Comparison of ENCODE assay signal across 25 cellular contexts in the genomic region with DNA sequence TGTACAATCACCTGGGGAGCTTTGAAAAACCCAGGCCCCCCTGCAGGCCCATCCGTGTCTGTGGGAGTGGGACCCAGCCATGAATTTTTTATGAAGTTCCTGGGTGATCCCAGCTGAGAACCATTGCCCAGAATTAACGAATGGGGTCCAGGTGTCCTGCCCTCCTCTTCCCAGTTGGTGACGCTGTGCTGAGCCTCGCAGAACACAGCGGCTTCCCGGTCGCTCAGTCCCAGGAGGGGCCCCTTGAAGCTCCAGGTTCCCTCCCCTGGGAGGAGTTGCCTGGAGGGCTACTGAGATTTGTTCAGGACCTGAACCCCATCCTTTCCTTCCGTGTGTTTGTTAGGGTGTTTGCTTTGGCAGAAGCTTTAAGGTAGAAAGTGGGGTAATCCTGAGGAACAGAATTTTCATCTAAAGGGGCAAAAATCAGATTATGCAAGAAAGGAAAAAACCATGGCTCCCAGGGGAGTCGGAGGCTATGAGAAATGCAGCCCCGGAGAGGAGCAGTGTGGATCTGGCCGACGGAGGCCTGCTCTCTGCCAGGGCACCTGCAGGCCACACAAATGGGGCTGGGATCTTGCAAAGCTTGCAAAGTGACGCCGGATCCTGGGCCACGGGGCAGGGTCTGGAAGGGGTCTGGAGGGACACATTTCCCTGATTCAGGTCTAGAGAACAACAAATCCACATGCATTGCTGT.
DNase-seq lines count a peak whose midpoint lies in the region; ATAC-seq and TF ChIP-seq lines count a peak whose summit lies in the region.
"Had no signal": no experiment of that assay in that cellular context is flagged by ENCODE, and none has a peak within 500 bp of the region (broad histone marks: within the 10 kb centered on the region; RNA-seq: fewer than 3 reads in every experiment).

No MANE protein-coding gene starts in this region.

- no peak overlapping the region for H3K23ac ChIP-seq in neuronal stem cell (ENCODE audit: low read depth, low read length, poor library complexity)

- H3K4me1 Mint-ChIP-seq in WTC11 (peaks cover 25% of the 10 kb centered on the region), glutamatergic neuron (ENCODE audit: low read depth, unreplicated experiment) (peaks cover 37% of the 10 kb centered on the region)

- H3K4me3 Mint-ChIP-seq in WTC11 (no peak overlapping the region), glutamatergic neuron (ENCODE audit: unreplicated experiment) (peak overlapping the region; percentile 34)
- H3K4me3 Mint-ChIP-seq: CD4-positive, alpha-beta T cell had no signal

- peak overlapping the region; percentile 76 for H2BK5ac ChIP-seq in neuronal stem cell (ENCODE audit: low read length)

- H2AFZ ChIP-seq in neuronal stem cell (ENCODE audit: low read length): no peak overlapping the region
- H2AFZ ChIP-seq: GM23248, PC-9 had no signal

- H3K36me3 ChIP-seq in neuronal stem cell (replicated peaks in 1 of 2; ENCODE audit: control insufficient read depth in 2 of 2, insufficient read depth in 2 of 2, low read length in 2 of 2): no peaks in the 10 kb centered on the region
- H3K36me3 ChIP-seq: BLaER1 had no signal

- no peak overlapping the region for H4K91ac ChIP-seq in neuronal stem cell (ENCODE audit: low read depth, low read length, poor library complexity)

- no peaks in the 10 kb centered on the region for H3K79me1 ChIP-seq in neuronal stem cell (ENCODE audit: low read depth, low read length)

- H3K36me3 Mint-ChIP-seq in WTC11 (no peaks in the 10 kb centered on the region), glutamatergic neuron (ENCODE audit: unreplicated experiment) (peaks cover 5% of the 10 kb centered on the region)
- no peaks in the 10 kb centered on the region for H3K36me3 Mint-ChIP-seq in activated naive CD4-positive, alpha-beta T cell treated with anti-CD3 and anti-CD28 coated beads, Interleukin-2, amount 50 U/mL, for 72 hours

- no peak overlapping the region for H3K9ac ChIP-seq in neuronal stem cell (ENCODE audit: low read depth, low read length, poor library complexity)
- H3K9ac ChIP-seq: BLaER1, GM23248 had no signal

- POLR2A ChIA-PET in WTC11 (lab: Charles Lee): no interaction called here

- DNase-seq in WTC11 (ENCODE audit: low spot score): peak; percentile 60
- no peak for DNase-seq in glutamatergic neuron
- no peak for DNase-seq in neuronal stem cell (ENCODE audit: low spot score)
- no peak for DNase-seq in activated naive CD4-positive, alpha-beta T cell treated with anti-CD3 and anti-CD28 coated beads, Interleukin-2, amount 50 U/mL, for 72 hours (ENCODE audit: low spot score in 2 of 2)
- DNase-seq in NCI-H187 (lab: John Stamatoyannopoulos, UW): no peak
- DNase-seq in activated CD4-positive, CD25-positive, alpha-beta regulatory T cell (lab: John Stamatoyannopoulos, UW): no peak
- DNase-seq: Caco-2; CD4-positive, alpha-beta T cell; DMS 273 treated with DMSO at 0.1 percent for 48 hours; DMS79 treated with DMSO at 0.1 percent for 48 hours; GM23248; KBM-7; MM.1S; NCI-H1048; NCI-H1417 treated with DMSO at 0.1 percent for 48 hours; NCI-H187 treated with DMSO at 0.1 percent for 48 hours; NCI-H510A treated with DMSO at 0.1 percent for 48 hours; NCI-H748 treated with DMSO at 0.1 percent for 48 hours; PC-9; RPMI8226; SHP77 had no signal

- peaks cover 3 to 6% of the 10 kb centered on the region in 2 donors for H3K4me1 ChIP-seq in neuronal stem cell (ENCODE audit: control insufficient read depth in 2 of 2, insufficient read depth in 1 of 2, low read depth in 1 of 2, low read length in 2 of 2)
- H3K4me1 ChIP-seq: BLaER1, Caco-2 had no signal

- no peak overlapping the region for H3K14ac ChIP-seq in neuronal stem cell (ENCODE audit: low read length)

- H3K9me3 Mint-ChIP-seq in WTC11 (no peaks in the 10 kb centered on the region), glutamatergic neuron (ENCODE audit: unreplicated experiment) (peaks cover 11% of the 10 kb centered on the region)
- no peaks in the 10 kb centered on the region for H3K9me3 Mint-ChIP-seq in activated naive CD4-positive, alpha-beta T cell treated with anti-CD3 and anti-CD28 coated beads, Interleukin-2, amount 50 U/mL, for 72 hours
- H3K9me3 Mint-ChIP-seq: CD4-positive, alpha-beta T cell had no signal

- peaks cover 0 to 36% (median 0%) of the 10 kb centered on the region in 3 experiments for H3K27me3 ChIP-seq in neuronal stem cell (ENCODE audit: control insufficient read depth in 3 of 3, insufficient read depth in 3 of 3, low read depth in 1 of 3, low read length in 3 of 3)
- H3K27me3 ChIP-seq: BLaER1 had no signal

- no peaks in the 10 kb centered on the region for H3K9me3 ChIP-seq in neuronal stem cell (replicated peaks in 1 of 2; ENCODE audit: control insufficient read depth in 2 of 2, insufficient read depth in 1 of 2, low read depth in 1 of 2, low read length in 2 of 2)
- H3K9me3 ChIP-seq: BLaER1, Caco-2 had no signal

- H2BK12ac ChIP-seq in neuronal stem cell (ENCODE audit: low read length): no peak overlapping the region

- no peak overlapping the region for H2BK15ac ChIP-seq in neuronal stem cell (ENCODE audit: low read length)

- H3K4me3 ChIP-seq in neuronal stem cell (ENCODE audit: low read length in 2 of 2): no peak overlapping the region
- H3K4me3 ChIP-seq: BLaER1, GM23248, PC-9 had no signal

- H3K27ac Mint-ChIP-seq in WTC11: no peak overlapping the region
- peak overlapping the region; percentile 28 for H3K27ac Mint-ChIP-seq in glutamatergic neuron (ENCODE audit: unreplicated experiment)
- no peak overlapping the region for H3K27ac Mint-ChIP-seq in activated naive CD4-positive, alpha-beta T cell treated with anti-CD3 and anti-CD28 coated beads, Interleukin-2, amount 50 U/mL, for 72 hours
- H3K27ac Mint-ChIP-seq: CD4-positive, alpha-beta T cell had no signal

- TF ChIP-seq CTCF in GM12872 (IDR thresholded peaks at IDR 0.05; ENCODE audit: insufficient read depth, low read depth, low read length): peak; percentile 24; the same call in 2 of the 3 replicates
- 0 out of 2 replicates have a peak, but pooled peaks have one; percentile 11 for TF ChIP-seq CTCF in WTC11 (IDR thresholded peaks at IDR 0.05)
- no peak for TF ChIP-seq CTCF in glutamatergic neuron (IDR thresholded peaks at IDR 0.05; ENCODE audit: partially characterized antibody, unreplicated experiment)

- no peak overlapping the region for H3K4me2 ChIP-seq in neuronal stem cell (ENCODE audit: insufficient read depth, low read length, poor library complexity, severe bottlenecking)
- H3K4me2 ChIP-seq: BLaER1, PC-9 had no signal

- H3K27me3 Mint-ChIP-seq in WTC11 (ENCODE audit: low read depth): no peaks in the 10 kb centered on the region; the same call in 1 of the 2 replicates
- peaks cover 8% of the 10 kb centered on the region for H3K27me3 Mint-ChIP-seq in glutamatergic neuron (ENCODE audit: unreplicated experiment)

- peak overlapping the region; percentile 35 for H2AK5ac ChIP-seq in neuronal stem cell (ENCODE audit: low read depth, low read length)

- CTCF ChIA-PET in WTC11 (lab: Charles Lee): interaction anchor here (0.6 to 3.5 kb wide), 45 partner anchors 9 to 478 kb away, joined by 3 to 49 read pairs (median 4); partner anchors contain the start of gene PRMT8

- no peak overlapping the region for H4K8ac ChIP-seq in neuronal stem cell (ENCODE audit: low read depth, low read length)

- H3K4ac ChIP-seq in neuronal stem cell (ENCODE audit: low read length): no peak overlapping the region

- H2BK120ac ChIP-seq in neuronal stem cell (ENCODE audit: low read depth, low read length): peak overlapping the region; percentile 75

- WGBS in neuronal stem cell (ENCODE audit: extremely low coverage in 2 of 2, insufficient read length in 2 of 2, insufficient replicate concordance in 1 of 2), 2 donors: no CpG with 5 or more reads among the region's 15 CpGs

- peak overlapping the region; percentile 55 for H3K18ac ChIP-seq in neuronal stem cell (ENCODE audit: low read length)

- ATAC-seq in WTC11 (peak; percentile 94), GM18511 (IDR thresholded peaks at IDR 0.05; ENCODE audit: unreplicated experiment) (no peak)
- no peak for ATAC-seq in activated naive CD4-positive, alpha-beta T cell treated with anti-CD3 and anti-CD28 coated beads, Interleukin-2, amount 50 U/mL, for 72 hours
- ATAC-seq: HepG2 had no signal

- no peak overlapping the region for H3K27ac ChIP-seq in neuronal stem cell (replicated peaks; ENCODE audit: low read length)
- H3K27ac ChIP-seq: BLaER1, GM23248, PC-9 had no signal

TF ChIP-seq in WTC11, 78 proteins besides CTCF, POLR2A, EP300 and RAD21:
- TF ChIP-seq, protein P1, sequence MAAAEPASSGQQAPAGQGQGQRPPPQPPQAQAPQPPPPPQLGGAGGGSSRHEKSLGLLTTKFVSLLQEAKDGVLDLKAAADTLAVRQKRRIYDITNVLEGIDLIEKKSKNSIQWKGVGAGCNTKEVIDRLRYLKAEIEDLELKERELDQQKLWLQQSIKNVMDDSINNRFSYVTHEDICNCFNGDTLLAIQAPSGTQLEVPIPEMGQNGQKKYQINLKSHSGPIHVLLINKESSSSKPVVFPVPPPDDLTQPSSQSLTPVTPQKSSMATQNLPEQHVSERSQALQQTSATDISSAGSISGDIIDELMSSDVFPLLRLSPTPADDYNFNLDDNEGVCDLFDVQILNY (CRISPR knock-in tag; IDR thresholded peaks at IDR 0.05): no peak
- TF ChIP-seq ZNF423 (CRISPR knock-in tag; IDR thresholded peaks at IDR 0.05) (0 out of 2 replicates have a peak, but pooled peaks have one; percentile 17), NFYB (CRISPR knock-in tag; conservative IDR thresholded peaks at IDR 0.05; ENCODE audit: low read depth) (no peak), SMAD4 (CRISPR knock-in tag; IDR thresholded peaks at IDR 0.05) (no peak)
- TF ChIP-seq, protein P2, sequence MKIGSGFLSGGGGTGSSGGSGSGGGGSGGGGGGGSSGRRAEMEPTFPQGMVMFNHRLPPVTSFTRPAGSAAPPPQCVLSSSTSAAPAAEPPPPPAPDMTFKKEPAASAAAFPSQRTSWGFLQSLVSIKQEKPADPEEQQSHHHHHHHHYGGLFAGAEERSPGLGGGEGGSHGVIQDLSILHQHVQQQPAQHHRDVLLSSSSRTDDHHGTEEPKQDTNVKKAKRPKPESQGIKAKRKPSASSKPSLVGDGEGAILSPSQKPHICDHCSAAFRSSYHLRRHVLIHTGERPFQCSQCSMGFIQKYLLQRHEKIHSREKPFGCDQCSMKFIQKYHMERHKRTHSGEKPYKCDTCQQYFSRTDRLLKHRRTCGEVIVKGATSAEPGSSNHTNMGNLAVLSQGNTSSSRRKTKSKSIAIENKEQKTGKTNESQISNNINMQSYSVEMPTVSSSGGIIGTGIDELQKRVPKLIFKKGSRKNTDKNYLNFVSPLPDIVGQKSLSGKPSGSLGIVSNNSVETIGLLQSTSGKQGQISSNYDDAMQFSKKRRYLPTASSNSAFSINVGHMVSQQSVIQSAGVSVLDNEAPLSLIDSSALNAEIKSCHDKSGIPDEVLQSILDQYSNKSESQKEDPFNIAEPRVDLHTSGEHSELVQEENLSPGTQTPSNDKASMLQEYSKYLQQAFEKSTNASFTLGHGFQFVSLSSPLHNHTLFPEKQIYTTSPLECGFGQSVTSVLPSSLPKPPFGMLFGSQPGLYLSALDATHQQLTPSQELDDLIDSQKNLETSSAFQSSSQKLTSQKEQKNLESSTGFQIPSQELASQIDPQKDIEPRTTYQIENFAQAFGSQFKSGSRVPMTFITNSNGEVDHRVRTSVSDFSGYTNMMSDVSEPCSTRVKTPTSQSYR (CRISPR knock-in tag; IDR thresholded peaks at IDR 0.05): no peak
